ENCODE assay signal across 1 cellular context in the genomic region with DNA sequence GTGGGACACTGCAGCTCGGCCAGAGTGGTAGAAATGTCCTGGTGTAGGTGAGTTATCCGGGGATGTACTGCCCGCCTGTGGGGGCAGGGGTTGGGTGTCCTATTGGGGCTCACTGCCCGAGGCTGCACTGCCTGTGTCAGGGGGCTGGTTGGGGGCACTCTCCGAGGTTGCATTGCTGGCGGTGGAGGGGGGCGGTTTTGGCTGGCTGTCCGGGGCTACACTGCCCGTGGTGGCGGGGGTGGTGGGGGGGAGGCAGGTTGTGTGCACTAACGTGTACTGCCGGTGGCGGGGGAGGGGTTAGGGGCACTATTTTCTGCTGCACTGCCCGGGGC.
A peak's percentile ranks its signal among the peaks of the same experiment; 100 is the strongest.
TF ChIP-seq lines count a peak whose summit lies in the region.
"Not testable (repeated sequence)": the region's sequence is repeated elsewhere in the genome, so short reads cannot be mapped to it uniquely, and the experiment has no call there.

No MANE protein-coding gene starts in this region.

TF ChIP-seq in K562, 482 proteins besides CTCF, POLR2A, EP300 and RAD21:
- TF ChIP-seq, protein P1, sequence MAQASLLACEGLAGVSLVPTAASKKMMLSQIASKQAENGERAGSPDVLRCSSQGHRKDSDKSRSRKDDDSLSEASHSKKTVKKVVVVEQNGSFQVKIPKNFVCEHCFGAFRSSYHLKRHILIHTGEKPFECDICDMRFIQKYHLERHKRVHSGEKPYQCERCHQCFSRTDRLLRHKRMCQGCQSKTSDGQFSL (CRISPR knock-in tag; IDR thresholded peaks at IDR 0.05), result not testable (repeated sequence)
- TF ChIP-seq, protein P1 (tag; IDR thresholded peaks at IDR 0.05), result 0 out of 4 replicates have a peak, but pooled peaks of 1 of the 2 experiments have one; percentile 29
- peak; percentile 42 for TF ChIP-seq RBFOX2 (IDR thresholded peaks at IDR 0.05; ENCODE audit: low read depth, low read length)
- TF ChIP-seq ATF7 (IDR thresholded peaks at IDR 0.05), result 0 out of 2 replicates have a peak, but pooled peaks have one; percentile 1
TF ChIP-seq in K562: peak in this region for 3; not testable (repeated sequence) for 479.
